In the genomic region with DNA sequence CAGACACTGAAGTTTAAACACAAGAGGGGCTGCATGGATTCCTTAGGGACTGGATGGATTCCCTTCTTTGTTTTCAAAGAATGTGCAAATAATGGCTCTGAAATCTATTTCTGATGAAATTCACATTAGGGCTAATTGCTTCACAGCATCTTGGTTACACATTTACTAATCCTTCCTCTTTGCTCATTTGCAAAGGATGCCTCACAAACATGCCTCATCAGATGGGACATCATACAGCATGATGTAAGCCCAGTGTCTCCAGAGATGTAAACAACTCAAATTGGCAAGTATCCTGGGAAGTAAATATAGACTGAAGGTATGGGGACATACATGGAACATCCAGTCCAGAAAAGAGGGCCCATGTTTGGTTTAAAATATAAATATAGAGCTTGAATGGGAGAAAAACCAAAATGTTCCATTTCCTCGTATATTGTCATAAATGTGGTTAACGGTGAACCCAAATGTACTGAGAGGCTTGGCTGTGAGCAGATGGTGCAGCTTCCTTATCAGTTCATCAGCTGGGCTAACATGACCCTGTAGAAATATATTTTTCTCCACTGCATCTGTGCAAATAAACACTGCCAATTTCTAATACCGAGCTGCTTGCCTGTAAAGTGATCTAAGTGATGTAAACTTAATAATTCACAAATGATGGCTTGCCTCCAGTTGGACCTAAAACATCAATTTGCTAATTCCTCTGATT, we compare ENCODE assay signal across 22 cellular contexts.
DNase-seq lines count a peak whose midpoint lies in the region; ATAC-seq, FAIRE-seq and TF ChIP-seq lines count a peak whose summit lies in the region.
"Had no signal": no experiment of that assay in that cellular context is flagged by ENCODE, and none has a peak within 500 bp of the region (broad histone marks: within the 10 kb centered on the region; RNA-seq: fewer than 3 reads in every experiment).

No MANE protein-coding gene starts in this region.

- ATAC-seq in HepG2, result no peak
- ATAC-seq: esophagus mucosa, lower lobe of right lung, Right ventricle myocardium inferior had no signal

- H3K4me3 ChIP-seq in liver (ENCODE audit: low read depth in 1 of 3, low read length in 3 of 3) (no peak overlapping the region), HepG2 (replicated peaks in 1 of 3; ENCODE audit: insufficient read depth in 1 of 3, low read depth in 2 of 3, low read length in 3 of 3) (no peak overlapping the region), fibroblast of pulmonary artery (replicated peaks; ENCODE audit: low read depth, low read length) (no peak overlapping the region)
- H3K4me3 ChIP-seq: breast epithelium, lower lobe of right lung, uterus had no signal

- TF ChIP-seq CTCF in liver (IDR thresholded peaks at IDR 0.05; ENCODE audit: low read depth, low read length, missing input control) (no peak), HepG2 (CRISPR knock-in tag; IDR thresholded peaks at IDR 0.05) (no peak), fibroblast of pulmonary artery (IDR thresholded peaks at IDR 0.05; ENCODE audit: low read length, missing control alignments) (no peak)

- WGBS in liver, result 20% methylated on average over 3 of the region's 3 CpGs
- WGBS in HepG2 (ENCODE audit: low lambda C conversion rate), result 1% methylated on average over 3 of the region's 3 CpGs

- peaks cover 0 to 3% (median 0%) of the 10 kb centered on the region in 4 donors for H3K27me3 ChIP-seq in liver (ENCODE audit: control insufficient read depth in 4 of 4, insufficient read depth in 4 of 4, low read length in 3 of 4)
- no peaks in the 10 kb centered on the region; a peak in 1 of 5 replicates for H3K27me3 ChIP-seq in HepG2 (ENCODE audit: control insufficient read depth in 1 of 2, insufficient read depth in 2 of 2, low read length in 2 of 2)
- H3K27me3 ChIP-seq: breast epithelium, uterus had no signal

- no peaks in the 10 kb centered on the region for H4K20me1 ChIP-seq in HepG2 (ENCODE audit: insufficient read depth, low read length)

- no peak for FAIRE-seq in HepG2 (lab: Jason Lieb, UNC)
- FAIRE-seq in GM12891 (lab: Jason Lieb, UNC), result no peak

- no peak overlapping the region for H3K4me2 ChIP-seq in HepG2 (ENCODE audit: low read depth, low read length)

- DNase-seq in HepG2 (ENCODE audit: low spot score) (no peak), NCI-H2196 (lab: John Stamatoyannopoulos, UW; ENCODE audit: unreplicated experiment) (peak; percentile 29), fibroblast of pulmonary artery (ENCODE audit: low read depth) (peak; percentile 29), NCI-H345 treated with DMSO at 0.1 percent for 48 hours (lab: John Stamatoyannopoulos, UW; ENCODE audit: unreplicated experiment) (no peak), GM12891 (ENCODE audit: insufficient read length, low spot score) (no peak), HuH-7.5 (ENCODE audit: low spot score) (no peak)
- DNase-seq in activated T-cell treated with anti-CD3 and anti-CD28 coated beads, Interleukin-2, amount 50 U/mL, for 1 hour, result no peak
- DNase-seq: activated CD4-positive, alpha-beta T cell treated with anti-CD3 and anti-CD28 coated beads, Interleukin-2, amount 10 ng/mL, durations not matched to agents 24 days and 14 days; CD4-positive, alpha-beta T cell; head of caudate nucleus; Karpas-422; lower lobe of right lung; NCI-H1417 treated with DMSO at 0.1 percent for 48 hours; NCI-H446 treated with DMSO at 0.1 percent for 48 hours; occipital lobe; retina; SW 1271; uterus had no signal

- H3K9me3 ChIP-seq in liver (ENCODE audit: control insufficient read depth in 4 of 4, low read length in 3 of 4) (no peaks in the 10 kb centered on the region), HepG2 (ENCODE audit: low read length) (no peaks in the 10 kb centered on the region)
- H3K9me3 ChIP-seq: lower lobe of right lung, uterus had no signal

- no peak overlapping the region for H2AFZ ChIP-seq in HepG2 (ENCODE audit: low read length)

- TF ChIP-seq EP300 in HepG2 (IDR thresholded peaks at IDR 0.05; ENCODE audit: low read depth in 2 of 2, low read length in 2 of 2) (no peak), HepG2 (CRISPR knock-in tag; IDR thresholded peaks at IDR 0.05; ENCODE audit: borderline replicate concordance) (no peak)

- H3K4me1 ChIP-seq in liver (ENCODE audit: control insufficient read depth in 4 of 4, insufficient read depth in 4 of 4, low read length in 3 of 4) (no peaks in the 10 kb centered on the region), HepG2 (ENCODE audit: insufficient read depth, low read length) (no peaks in the 10 kb centered on the region)
- H3K4me1 ChIP-seq: breast epithelium, lower lobe of right lung, uterus had no signal

- H3K36me3 ChIP-seq in liver (ENCODE audit: control insufficient read depth in 4 of 4, insufficient read depth in 3 of 4, low read depth in 1 of 4, low read length in 3 of 4), result no peaks in the 10 kb centered on the region
- H3K36me3 ChIP-seq in HepG2 (replicated peaks in 1 of 2; ENCODE audit: control insufficient read depth in 1 of 2, insufficient read depth in 2 of 2, low read length in 2 of 2), result no peaks in the 10 kb centered on the region
- H3K36me3 ChIP-seq: breast epithelium, lower lobe of right lung, uterus had no signal

- POLR2A ChIA-PET in HepG2 (lab: Yijun Ruan, JAX), result no interaction called here

- H3K27ac ChIP-seq in liver (ENCODE audit: low read depth in 1 of 2, low read length in 2 of 2), result no peak overlapping the region
- no peak overlapping the region for H3K27ac ChIP-seq in HepG2 (ENCODE audit: extremely low read length, insufficient read depth, low read length)
- H3K27ac ChIP-seq: breast epithelium, lower lobe of right lung, uterus had no signal

- intact Hi-C loops in HepG2 (cut with micrococcal nuclease; ENCODE audit: unreplicated experiment), result no loop called here

- in situ Hi-C loops in HepG2 (cut with HindIII; ENCODE audit: extremely low pct_ligation_motif_present, low pct_unique_long_range_greater_than_20kb), result no loop called here

- BruUV-seq in HepG2 (replicated peaks; lab: Mats Ljungman, UMichigan), result no TSS peak

- no peak for TF ChIP-seq POLR2A in HepG2 (IDR thresholded peaks at IDR 0.05; ENCODE audit: insufficient read depth in 1 of 2, low read depth in 2 of 2, low read length in 2 of 2)
- no peak for TF ChIP-seq POLR2A in GM12891 (IDR thresholded peaks at IDR 0.05; ENCODE audit: low read depth, low read length)

- CTCF ChIA-PET in HepG2 (lab: Yijun Ruan, JAX; ENCODE audit: low intra/inter-chr PET ratio, low total read pairs), result interaction anchor here (1.6 kb wide), 1 partner anchor 343 kb away, joined by 6 read pairs; no protein-coding TSS in a partner anchor

- no peak for TF ChIP-seq RAD21 in liver (IDR thresholded peaks at IDR 0.05)
- no peak for TF ChIP-seq RAD21 in HepG2 (CRISPR knock-in tag; IDR thresholded peaks at IDR 0.05)

- no peaks in the 10 kb centered on the region for H3K79me2 ChIP-seq in HepG2 (ENCODE audit: insufficient read depth, low read length)

- H3K9ac ChIP-seq in liver (ENCODE audit: low read depth in 1 of 2, low read length in 2 of 2) (no peak overlapping the region), HepG2 (ENCODE audit: insufficient read depth, low read depth, low read length) (no peak overlapping the region)

TF ChIP-seq in liver, 16 proteins besides CTCF, POLR2A, EP300 and RAD21 (continues in another document):
- TF ChIP-seq SP1 (IDR thresholded peaks at IDR 0.05) (peak; percentile 6), JUND (IDR thresholded peaks at IDR 0.05) (peak in 1 of 2 donors; percentile 27), FOXA2 (IDR thresholded peaks at IDR 0.05) (peak; percentile 42)

TF ChIP-seq in HepG2, 621 proteins besides CTCF, POLR2A, EP300 and RAD21 (continues in another document):
- TF ChIP-seq CCDC6 (CRISPR knock-in tag; IDR thresholded peaks at IDR 0.05), result no peak
- TF ChIP-seq, protein P1, sequence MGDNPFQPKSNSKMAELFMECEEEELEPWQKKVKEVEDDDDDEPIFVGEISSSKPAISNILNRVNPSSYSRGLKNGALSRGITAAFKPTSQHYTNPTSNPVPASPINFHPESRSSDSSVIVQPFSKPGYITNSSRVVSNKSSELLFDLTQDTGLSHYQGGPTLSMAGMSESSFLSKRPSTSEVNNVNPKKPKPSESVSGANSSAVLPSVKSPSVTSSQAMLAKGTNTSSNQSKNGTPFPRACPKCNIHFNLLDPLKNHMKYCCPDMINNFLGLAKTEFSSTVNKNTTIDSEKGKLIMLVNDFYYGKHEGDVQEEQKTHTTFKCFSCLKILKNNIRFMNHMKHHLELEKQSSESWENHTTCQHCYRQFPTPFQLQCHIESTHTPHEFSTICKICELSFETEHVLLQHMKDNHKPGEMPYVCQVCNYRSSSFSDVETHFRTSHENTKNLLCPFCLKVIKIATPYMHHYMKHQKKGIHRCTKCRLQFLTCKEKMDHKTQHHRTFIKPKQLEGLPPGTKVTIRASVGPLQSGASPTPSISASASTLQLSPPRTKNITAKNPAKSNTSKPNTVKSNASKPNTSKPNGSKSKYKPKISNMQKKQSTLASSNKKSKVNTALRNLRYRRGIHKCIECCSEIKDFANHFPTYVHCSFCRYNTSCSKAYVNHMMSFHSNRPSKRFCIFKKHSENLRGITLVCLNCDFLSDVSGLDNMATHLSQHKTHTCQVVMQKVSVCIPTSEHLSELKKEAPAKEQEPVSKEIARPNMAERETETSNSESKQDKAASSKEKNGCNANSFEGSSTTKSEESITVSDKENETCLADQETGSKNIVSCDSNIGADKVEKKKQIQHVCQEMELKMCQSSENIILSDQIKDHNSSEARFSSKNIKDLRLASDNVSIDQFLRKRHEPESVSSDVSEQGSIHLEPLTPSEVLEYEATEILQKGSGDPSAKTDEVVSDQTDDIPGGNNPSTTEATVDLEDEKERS (CRISPR knock-in tag; IDR thresholded peaks at IDR 0.05), result no peak

TF ChIP-seq in GM12891, 5 proteins besides CTCF, POLR2A, EP300 and RAD21:
- TF ChIP-seq POU2F2 (IDR thresholded peaks at IDR 0.05; ENCODE audit: low read depth, low read length) (no peak), PAX5 (IDR thresholded peaks at IDR 0.05; ENCODE audit: insufficient read depth, low read length, severe bottlenecking) (no peak), TAF1 (IDR thresholded peaks at IDR 0.05; ENCODE audit: low read depth, low read length) (no peak), POLR2AphosphoS5 (IDR thresholded peaks at IDR 0.05; ENCODE audit: low read depth, low read length) (no peak)
TF ChIP-seq in GM12891: peak in this region for 0.

Comparison
In these comparisons a context has a peak if more than half of its experiments do, and no peak if none do; other contexts are left out.
1. DNase-seq: peak in NCI-H2196 (single experiment) and fibroblast of pulmonary artery (single experiment); none in HepG2 (single experiment), NCI-H345 treated with DMSO at 0.1 percent for 48 hours (single experiment), GM12891 (single experiment), HuH-7.5 (single experiment) and activated T-cell treated with anti-CD3 and anti-CD28 coated beads, Interleukin-2, amount 50 U/mL, for 1 hour (single experiment).